Comparison of ENCODE assay signal across 1 cellular context in genomic region chr2:217804338-217804737, GRCh38.
A peak's percentile ranks its signal among the peaks of the same experiment; 100 is the strongest.
TF ChIP-seq lines count a peak whose summit lies in the region.

No MANE protein-coding gene starts in this region.

TF ChIP-seq in HEK293, 187 proteins besides CTCF, POLR2A, EP300 and RAD21 (continued from another document):
- TF ChIP-seq REST (tag by site-specific recombination; IDR thresholded peaks at IDR 0.05), result peak; percentile 90
